ENCODE assay signal across 1 cellular context in genomic region chr1:151547119-151547899, GRCh38.
TF ChIP-seq lines count a peak whose summit lies in the region.

No MANE protein-coding gene starts in this region.

TF ChIP-seq in HepG2, 621 proteins besides CTCF, POLR2A, EP300 and RAD21 (continued from another document and continues in another):
- TF ChIP-seq RNF219 (CRISPR knock-in tag; IDR thresholded peaks at IDR 0.05) (no peak), MED8 (CRISPR knock-in tag; IDR thresholded peaks at IDR 0.05; ENCODE audit: insufficient replicate concordance) (no peak), STAG1 (CRISPR knock-in tag; IDR thresholded peaks at IDR 0.05) (no peak), RFXAP (CRISPR knock-in tag; IDR thresholded peaks at IDR 0.05; ENCODE audit: borderline replicate concordance) (peak; percentile 54; the same call in 1 of the 2 replicates), PLSCR1 (CRISPR knock-in tag; IDR thresholded peaks at IDR 0.05; ENCODE audit: borderline replicate concordance) (no peak), BCL6 (CRISPR knock-in tag; IDR thresholded peaks at IDR 0.05) (peak; percentile 94), ZSCAN25 (CRISPR knock-in tag; IDR thresholded peaks at IDR 0.05) (no peak), NR0B2 (CRISPR knock-in tag; IDR thresholded peaks at IDR 0.05) (peak; percentile 65; the same call in 1 of the 2 replicates), SPEN (CRISPR knock-in tag; IDR thresholded peaks at IDR 0.05; ENCODE audit: low read depth) (peak; percentile 70; the same call in 1 of the 2 replicates), UBTF (CRISPR knock-in tag; IDR thresholded peaks at IDR 0.05) (no peak), FOXJ3 (CRISPR knock-in tag; IDR thresholded peaks at IDR 0.05; ENCODE audit: borderline replicate concordance) (peak; percentile 58; the same call in 1 of the 2 replicates), NR2C2 (CRISPR knock-in tag; IDR thresholded peaks at IDR 0.05; ENCODE audit: borderline replicate concordance) (peak; percentile 80), ZNF598 (CRISPR knock-in tag; IDR thresholded peaks at IDR 0.05; ENCODE audit: borderline replicate concordance) (no peak), ZFP36L2 (CRISPR knock-in tag; IDR thresholded peaks at IDR 0.05) (no peak), U2AF2 (IDR thresholded peaks at IDR 0.05; ENCODE audit: low read depth, low read length) (no peak), GATA4 (IDR thresholded peaks at IDR 0.05; ENCODE audit: borderline replicate concordance, low read depth) (no peak), AGO2 (optimal IDR thresholded peaks at IDR 0.05; ENCODE audit: low read depth, low read length) (no peak), ZNF766 (CRISPR knock-in tag; IDR thresholded peaks at IDR 0.05; ENCODE audit: borderline replicate concordance) (no peak), ZNF552 (CRISPR knock-in tag; IDR thresholded peaks at IDR 0.05; ENCODE audit: borderline replicate concordance) (no peak), KMT2B (CRISPR knock-in tag; IDR thresholded peaks at IDR 0.05) (no peak), GLI4 (CRISPR knock-in tag; IDR thresholded peaks at IDR 0.05; ENCODE audit: borderline replicate concordance) (no peak), PATZ1 (CRISPR knock-in tag; IDR thresholded peaks at IDR 0.05) (peak; percentile 88), MZF1 (CRISPR knock-in tag; IDR thresholded peaks at IDR 0.05; ENCODE audit: borderline replicate concordance) (no peak), ZNF136 (CRISPR knock-in tag; IDR thresholded peaks at IDR 0.05; ENCODE audit: low read depth) (no peak), ZNF841 (CRISPR knock-in tag; IDR thresholded peaks at IDR 0.05; ENCODE audit: borderline replicate concordance) (no peak), ZNF589 (CRISPR knock-in tag; conservative IDR thresholded peaks at IDR 0.05) (no peak), ATF4 (CRISPR knock-in tag; IDR thresholded peaks at IDR 0.05) (no peak), EEA1 (CRISPR knock-in tag; IDR thresholded peaks at IDR 0.05; ENCODE audit: borderline replicate concordance) (0 out of 2 replicates have a peak, but pooled peaks have one; percentile 36), ZNF281 (CRISPR knock-in tag; IDR thresholded peaks at IDR 0.05; ENCODE audit: borderline replicate concordance) (peak; percentile 74; the same call in 1 of the 2 replicates), ZC3H13 (CRISPR knock-in tag; IDR thresholded peaks at IDR 0.05) (no peak), ARID4A (CRISPR knock-in tag; IDR thresholded peaks at IDR 0.05; ENCODE audit: borderline replicate concordance) (peak; percentile 94), CENPBD1 (CRISPR knock-in tag; IDR thresholded peaks at IDR 0.05; ENCODE audit: borderline replicate concordance, low read depth) (no peak), RFX5 (IDR thresholded peaks at IDR 0.05; ENCODE audit: low read depth, low read length) (0 out of 2 replicates have a peak, but pooled peaks have one; percentile 10), ZNF546 (CRISPR knock-in tag; conservative IDR thresholded peaks at IDR 0.05) (0 out of 2 replicates have a peak, but pooled peaks have one; percentile 59), ZNF556 (CRISPR knock-in tag; IDR thresholded peaks at IDR 0.05; ENCODE audit: borderline replicate concordance) (no peak), MED1 (CRISPR knock-in tag; IDR thresholded peaks at IDR 0.05) (peak; percentile 78), ARID3A (IDR thresholded peaks at IDR 0.05; ENCODE audit: low read depth, low read length) (no peak), HOXD1 (CRISPR knock-in tag; IDR thresholded peaks at IDR 0.05) (no peak), ZNF256 (CRISPR knock-in tag; conservative IDR thresholded peaks at IDR 0.05) (no peak), E2F1 (CRISPR knock-in tag; IDR thresholded peaks at IDR 0.05) (no peak)
